Comparison of ENCODE assay signal across 2 cellular contexts in genomic region chr9:134340475-134341186, GRCh38.
TF ChIP-seq lines count a peak whose summit lies in the region.

No MANE protein-coding gene starts in this region.

TF ChIP-seq in liver, 16 proteins besides CTCF, POLR2A, EP300 and RAD21 (continued from another document):
- TF ChIP-seq ZBTB33 (IDR thresholded peaks at IDR 0.05): no peak
- peak; percentile 79 for TF ChIP-seq MAX (IDR thresholded peaks at IDR 0.05)
- TF ChIP-seq FOXA1 (IDR thresholded peaks at IDR 0.05): no peak
- peak; percentile 45 to 55 for TF ChIP-seq RXRA (IDR thresholded peaks at IDR 0.05)

TF ChIP-seq in HepG2, 621 proteins besides CTCF, POLR2A, EP300 and RAD21 (continued from another document):
- TF ChIP-seq NFAT5 (CRISPR knock-in tag; IDR thresholded peaks at IDR 0.05) (no peak), ZNF841 (CRISPR knock-in tag; IDR thresholded peaks at IDR 0.05; ENCODE audit: borderline replicate concordance) (no peak), RBM22 (optimal IDR thresholded peaks at IDR 0.05; ENCODE audit: low read length) (no peak), RAD51 (IDR thresholded peaks at IDR 0.05; ENCODE audit: borderline replicate concordance) (no peak), MAX (IDR thresholded peaks at IDR 0.05) (no peak), ZBTB34 (CRISPR knock-in tag; IDR thresholded peaks at IDR 0.05) (no peak), NR3C1 (CRISPR knock-in tag; IDR thresholded peaks at IDR 0.05) (no peak), UBTF (CRISPR knock-in tag; IDR thresholded peaks at IDR 0.05) (no peak), ZNF577 (CRISPR knock-in tag; IDR thresholded peaks at IDR 0.05; ENCODE audit: borderline replicate concordance, low read depth) (no peak), NFE2L1 (CRISPR knock-in tag; IDR thresholded peaks at IDR 0.05; ENCODE audit: borderline replicate concordance) (no peak), ZNF275 (CRISPR knock-in tag; IDR thresholded peaks at IDR 0.05; ENCODE audit: borderline replicate concordance) (no peak)
TF ChIP-seq in HepG2: peak in this region for 0.
